In genomic region chr2:98465456-98466201, GRCh38 we compare ENCODE assay signal across 9 cellular contexts. TPM values are rescaled to one million over a fixed set of nuclear protein-coding genes. Genes with fewer than 3 reads are reported as not detected.
A peak's percentile ranks its signal among the peaks of the same experiment; 100 is the strongest.
DNase-seq lines count a peak whose midpoint lies in the region; ATAC-seq and TF ChIP-seq lines count a peak whose summit lies in the region.
"Had no signal": no experiment of that assay in that cellular context is flagged by ENCODE, and none has a peak within 500 bp of the region (broad histone marks: within the 10 kb centered on the region; RNA-seq: fewer than 3 reads in every experiment).

No MANE protein-coding gene starts in this region.

- H3K27ac ChIP-seq in heart right ventricle = peak overlapping the region in 9 of 10 donors; percentile 54 to 89 (median 75)
- H3K27ac ChIP-seq: 22Rv1 had no signal

- no peaks in the 10 kb centered on the region for H3K27me3 ChIP-seq in heart right ventricle

- peaks cover 0 to 5% (median 0%) of the 10 kb centered on the region in 9 donors for H3K36me3 ChIP-seq in heart right ventricle

- intact Hi-C loops in heart right ventricle (cut with DNase I) = no loop called here

- peaks cover 12 to 98% (median 49%) of the 10 kb centered on the region in 9 donors for H3K4me1 ChIP-seq in heart right ventricle

- ATAC-seq in heart right ventricle = peak; percentile 65 to 89 (median 84)

- peak; percentile 61 for DNase-seq in DMS53 (lab: John Stamatoyannopoulos, UW)
- DNase-seq in DMS53 treated with DMSO at 0.1 percent for 48 hours (lab: John Stamatoyannopoulos, UW; ENCODE audit: unreplicated experiment) = no peak
- peak in 74 of 76 experiments; percentile 34 to 92 (median 81) for DNase-seq in HUDEP-2 (lab: John Stamatoyannopoulos, UW; ENCODE audit: unreplicated experiment in 76 of 76)
- DNase-seq in NOMO-1 treated with dmso at 0.1 percent for 144 hours (lab: John Stamatoyannopoulos, UW; ENCODE audit: unreplicated experiment) = peak; percentile 67
- DNase-seq in activated T-helper 1 cell treated with Interleukin-2 at 50 U/mL for 16 hours (ENCODE audit: low read depth) = peak; percentile 80
- peak; percentile 81 to 83 for DNase-seq in heart right ventricle
- peak; percentile 36 to 51 for DNase-seq in stimulated activated CD4-positive, alpha-beta T cell treated with anti-CD3 and anti-CD28 coated beads, Interleukin-1b, Interleukin-23, amount 100 ng/mL, for 4 hours (ENCODE audit: low read depth in 2 of 2)
- no peak for DNase-seq in DMS114 treated with DMSO at 0.1 percent for 48 hours (lab: John Stamatoyannopoulos, UW; ENCODE audit: unreplicated experiment)

- no peak for TF ChIP-seq CTCF in heart right ventricle (IDR thresholded peaks at IDR 0.05)

- WGBS in heart right ventricle, 2 donors = 48 to 52% methylated on average over 11 of the region's 11 CpGs

- peak overlapping the region in 1 of 10 donors; percentile 6 for H3K4me3 ChIP-seq in heart right ventricle

- H3K9me3 ChIP-seq in heart right ventricle = no peaks in the 10 kb centered on the region

RNA-seq across cellular contexts. Expression of gene INPP4A, which starts 21.0 kb away (rescaled TPM):
- total RNA-seq in heart right ventricle = 10 to 100 TPM; 15.8 to 31.2 (median 22.0) TPM
- 1 to 10 TPM; 3.8 to 7.5 TPM for polyA plus RNA-seq in heart right ventricle

Comparison
In these comparisons a context has a peak if more than half of its experiments do, and no peak if none do; other contexts are left out.
1. DNase-seq: peak in DMS53 (single experiment), HUDEP-2 (74 of 76), NOMO-1 treated with dmso at 0.1 percent for 144 hours (single experiment), activated T-helper 1 cell treated with Interleukin-2 at 50 U/mL for 16 hours (single experiment), heart right ventricle (2 of 2) and stimulated activated CD4-positive, alpha-beta T cell treated with anti-CD3 and anti-CD28 coated beads, Interleukin-1b, Interleukin-23, amount 100 ng/mL, for 4 hours (2 of 2); none in DMS53 treated with DMSO at 0.1 percent for 48 hours (single experiment) and DMS114 treated with DMSO at 0.1 percent for 48 hours (single experiment).